ENCODE assay signal across 17 cellular contexts in the genomic region with DNA sequence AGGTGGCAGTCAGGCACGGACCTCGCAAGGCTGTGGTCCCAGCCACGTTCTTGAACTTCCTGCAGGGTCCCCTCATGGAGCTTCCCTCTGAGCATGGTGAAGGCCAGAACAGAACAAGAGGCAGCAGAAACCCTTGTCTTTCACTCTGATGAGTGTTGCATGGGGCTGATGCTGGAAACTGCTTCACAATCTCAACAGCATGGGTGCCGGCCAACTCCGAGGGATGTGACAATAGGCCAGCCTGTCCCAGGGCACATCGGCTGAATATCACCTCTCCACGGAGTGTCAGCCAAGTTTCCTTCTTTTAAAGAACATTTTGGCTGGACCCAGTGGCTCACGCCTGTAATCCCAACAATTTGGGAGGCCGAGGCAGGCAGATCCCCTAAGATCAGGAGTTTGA.
"Had no signal": no experiment of that assay in that cellular context is flagged by ENCODE, and none has a peak within 500 bp of the region (broad histone marks: within the 10 kb centered on the region; RNA-seq: fewer than 3 reads in every experiment).

No MANE protein-coding gene starts in this region.

- H3K4me3 Mint-ChIP-seq: activated CD4-positive, alpha-beta T cell treated with anti-CD3 and anti-CD28 coated beads, Interleukin-2, amount 10 ng/mL, durations not matched to agents 7 days and 5 days; central memory CD8-positive, alpha-beta T cell had no signal

- H3K36me3 ChIP-seq: esophagus squamous epithelium, lower lobe of right lung, transverse colon had no signal

- H3K9ac ChIP-seq: parathyroid adenoma had no signal

- DNase-seq: activated CD4-positive, alpha-beta T cell treated with anti-CD3 and anti-CD28 coated beads, Interleukin-2, amount 10 ng/mL, durations not matched to agents 7 days and 5 days; amygdala; body of pancreas; esophagus squamous epithelium; kidney glomerular epithelial cell; lower lobe of right lung; midbrain; retina; stimulated activated CD4-positive, alpha-beta T cell treated with anti-CD3 and anti-CD28 coated beads, Interleukin-4, amount 100 ng/mL, for 24 hours; stimulated activated naive CD8-positive, alpha-beta T cell treated with anti-CD3 and anti-CD28 coated beads, Interleukin-15, Interleukin-2, amounts not matched to agents 100 U/mL and 50 U/mL, for 24 hours; SW 1271; transverse colon had no signal

- H3K27me3 Mint-ChIP-seq: activated CD4-positive, alpha-beta T cell treated with anti-CD3 and anti-CD28 coated beads, Interleukin-2, amount 10 ng/mL, durations not matched to agents 7 days and 5 days; central memory CD8-positive, alpha-beta T cell had no signal

- H2AFZ ChIP-seq: parathyroid adenoma had no signal

- H3K4me1 ChIP-seq: body of pancreas, parathyroid adenoma had no signal

- H3K79me2 ChIP-seq: parathyroid adenoma had no signal

- H3K27ac ChIP-seq: body of pancreas, coronary artery, esophagus squamous epithelium, lower lobe of right lung, parathyroid adenoma, transverse colon had no signal

- H3K27me3 ChIP-seq: body of pancreas, transverse colon had no signal

- H3K9me3 ChIP-seq: body of pancreas, esophagus squamous epithelium, lower lobe of right lung, transverse colon had no signal

- H3K27ac Mint-ChIP-seq: activated naive CD4-positive, alpha-beta T cell treated with anti-CD3 and anti-CD28 coated beads, Interleukin-2, amount 50 U/mL, for 72 hours had no signal

- H3K9me3 Mint-ChIP-seq: activated naive CD4-positive, alpha-beta T cell treated with anti-CD3 and anti-CD28 coated beads, Interleukin-2, amount 50 U/mL, for 72 hours; central memory CD8-positive, alpha-beta T cell had no signal

- H3K4me3 ChIP-seq: body of pancreas, coronary artery, esophagus squamous epithelium, lower lobe of right lung, skin epidermis, transverse colon had no signal
